In the genomic region with DNA sequence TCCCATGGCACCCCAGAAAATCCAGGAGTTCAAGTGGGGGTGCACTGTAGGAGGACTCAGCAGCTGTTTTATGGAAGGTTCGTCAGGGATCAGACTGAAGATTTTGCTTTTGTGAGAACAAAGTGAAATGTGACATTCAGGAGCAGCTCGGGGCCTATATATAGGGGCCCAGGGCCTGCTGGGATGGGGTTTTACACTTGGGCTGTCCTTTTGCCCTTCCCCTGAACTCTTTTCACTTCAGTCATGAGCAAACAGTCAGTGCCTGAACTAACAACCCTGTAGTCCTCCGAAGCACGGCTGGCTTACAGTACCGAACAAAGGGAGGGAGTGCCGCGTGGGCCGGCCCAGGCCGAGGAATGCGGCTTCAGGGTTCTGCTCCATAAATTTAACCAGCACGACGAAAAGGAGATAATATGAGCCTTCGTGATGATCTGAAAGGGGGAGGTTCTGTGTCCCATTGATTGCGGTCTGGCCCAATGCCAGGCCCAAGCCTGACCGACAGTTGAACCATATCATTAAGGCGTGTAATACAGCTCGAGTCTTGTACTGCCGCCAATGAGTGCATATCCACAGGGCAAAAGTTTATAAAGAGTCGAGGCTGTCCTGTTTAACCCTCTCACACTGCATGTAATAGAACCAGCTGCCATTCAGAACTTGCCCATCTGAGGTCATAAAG, we compare ENCODE assay signal across 8 cellular contexts.
DNase-seq lines count a peak whose midpoint lies in the region; ATAC-seq and TF ChIP-seq lines count a peak whose summit lies in the region.

No MANE protein-coding gene starts in this region.

- 22 to 43% methylated on average over 19 of the region's 19 CpGs for WGBS in lung, 2 donors

- H3K36me3 ChIP-seq in colonic mucosa (no peaks in the 10 kb centered on the region), lung (ENCODE audit: control insufficient read depth in 2 of 2, insufficient read depth in 2 of 2, low read length in 2 of 2) (peaks cover 0 to 3% of the 10 kb centered on the region in 2 donors)

- TF ChIP-seq CTCF in AG09319 (IDR thresholded peaks at IDR 0.05; ENCODE audit: low read depth, low read length) = no peak
- TF ChIP-seq CTCF in HFFc6 (IDR thresholded peaks at IDR 0.05) = no peak
- TF ChIP-seq CTCF in colonic mucosa (IDR thresholded peaks at IDR 0.05) = no peak
- TF ChIP-seq CTCF in lung (IDR thresholded peaks at IDR 0.05; ENCODE audit: control extremely low read depth, extremely low read depth) = no peak

- H3K9me3 Mint-ChIP-seq in HFFc6 = no peaks in the 10 kb centered on the region

- H3K36me3 Mint-ChIP-seq in HFFc6 (ENCODE audit: low read depth) = peaks cover 17% of the 10 kb centered on the region

- peaks cover 62% of the 10 kb centered on the region for H3K4me1 Mint-ChIP-seq in HFFc6 (ENCODE audit: low read depth)

- H3K27me3 ChIP-seq in colonic mucosa = no peaks in the 10 kb centered on the region
- no peaks in the 10 kb centered on the region for H3K27me3 ChIP-seq in lung (ENCODE audit: control insufficient read depth, insufficient read depth)

- H3K4me3 Mint-ChIP-seq in HFFc6 = peak overlapping the region; percentile 72

- H3K27ac Mint-ChIP-seq in HFFc6 = peak overlapping the region; percentile 85

- peak overlapping the region; percentile 38 to 80 for H3K9ac ChIP-seq in colonic mucosa (ENCODE audit: low read depth in 2 of 2, low read length in 2 of 2)

- ATAC-seq in lung (ENCODE audit: insufficient read depth, low FRiP score) (peak; percentile 73), HG03039 (IDR thresholded peaks at IDR 0.05; ENCODE audit: unreplicated experiment) (no peak), HG03520 (IDR thresholded peaks at IDR 0.05; ENCODE audit: unreplicated experiment) (no peak)

- DNase-seq in AG09319 (ENCODE audit: extremely low read depth, low read depth) = peak; percentile 100
- DNase-seq in HFFc6 = peak; percentile 94
- peak; percentile 50 for DNase-seq in OCI-M2 (lab: John Stamatoyannopoulos, UW; ENCODE audit: unreplicated experiment)
- peak; percentile 93 for DNase-seq in colonic mucosa
- DNase-seq in lung (ENCODE audit: low spot score) = peak; percentile 78
- peak; percentile 95 for DNase-seq in ureter (ENCODE audit: low spot score)

- peak overlapping the region; percentile 91 for H3K27ac ChIP-seq in colonic mucosa
- H3K27ac ChIP-seq in lung (ENCODE audit: low read depth in 1 of 2, low read length in 1 of 2) = peak overlapping the region; percentile 75 to 78

- intact Hi-C loops in colonic mucosa (cut with DNase I) = loop anchor here (2.0 to 5.0 kb wide), 3 partner anchors 49 to 137 kb away; no protein-coding TSS in a partner anchor

- no peak overlapping the region for H3K4me3 ChIP-seq in colonic mucosa
- H3K4me3 ChIP-seq in lung = no peak overlapping the region

- peaks cover 58% of the 10 kb centered on the region for H3K4me1 ChIP-seq in colonic mucosa
- peaks cover 49% of the 10 kb centered on the region in 2 donors for H3K4me1 ChIP-seq in lung (ENCODE audit: control insufficient read depth in 2 of 2, insufficient read depth in 2 of 2, low read length in 2 of 2)

- no peaks in the 10 kb centered on the region for H3K27me3 Mint-ChIP-seq in HFFc6 (ENCODE audit: insufficient read depth)

- H3K9me3 ChIP-seq in colonic mucosa (no peaks in the 10 kb centered on the region), lung (ENCODE audit: control insufficient read depth in 2 of 2, insufficient read depth in 1 of 2, low read length in 1 of 2) (no peaks in the 10 kb centered on the region)

Comparison
In these comparisons a context has a peak if more than half of its experiments do, and no peak if none do; other contexts are left out.
1. DNase-seq: peak in every context shown above with its lines; median percentile 100 in AG09319; 95 in ureter; 94 in HFFc6; 93 in colonic mucosa; 78 in lung; 50 in OCI-M2.